Comparison of ENCODE assay signal across 1 cellular context in genomic region chrX:82742351-82742750, GRCh38.
TF ChIP-seq lines count a peak whose summit lies in the region.

No MANE protein-coding gene starts in this region.

TF ChIP-seq in GM23338, 12 proteins besides CTCF, POLR2A, EP300 and RAD21 (continued from another document):
- TF ChIP-seq, protein P1, sequence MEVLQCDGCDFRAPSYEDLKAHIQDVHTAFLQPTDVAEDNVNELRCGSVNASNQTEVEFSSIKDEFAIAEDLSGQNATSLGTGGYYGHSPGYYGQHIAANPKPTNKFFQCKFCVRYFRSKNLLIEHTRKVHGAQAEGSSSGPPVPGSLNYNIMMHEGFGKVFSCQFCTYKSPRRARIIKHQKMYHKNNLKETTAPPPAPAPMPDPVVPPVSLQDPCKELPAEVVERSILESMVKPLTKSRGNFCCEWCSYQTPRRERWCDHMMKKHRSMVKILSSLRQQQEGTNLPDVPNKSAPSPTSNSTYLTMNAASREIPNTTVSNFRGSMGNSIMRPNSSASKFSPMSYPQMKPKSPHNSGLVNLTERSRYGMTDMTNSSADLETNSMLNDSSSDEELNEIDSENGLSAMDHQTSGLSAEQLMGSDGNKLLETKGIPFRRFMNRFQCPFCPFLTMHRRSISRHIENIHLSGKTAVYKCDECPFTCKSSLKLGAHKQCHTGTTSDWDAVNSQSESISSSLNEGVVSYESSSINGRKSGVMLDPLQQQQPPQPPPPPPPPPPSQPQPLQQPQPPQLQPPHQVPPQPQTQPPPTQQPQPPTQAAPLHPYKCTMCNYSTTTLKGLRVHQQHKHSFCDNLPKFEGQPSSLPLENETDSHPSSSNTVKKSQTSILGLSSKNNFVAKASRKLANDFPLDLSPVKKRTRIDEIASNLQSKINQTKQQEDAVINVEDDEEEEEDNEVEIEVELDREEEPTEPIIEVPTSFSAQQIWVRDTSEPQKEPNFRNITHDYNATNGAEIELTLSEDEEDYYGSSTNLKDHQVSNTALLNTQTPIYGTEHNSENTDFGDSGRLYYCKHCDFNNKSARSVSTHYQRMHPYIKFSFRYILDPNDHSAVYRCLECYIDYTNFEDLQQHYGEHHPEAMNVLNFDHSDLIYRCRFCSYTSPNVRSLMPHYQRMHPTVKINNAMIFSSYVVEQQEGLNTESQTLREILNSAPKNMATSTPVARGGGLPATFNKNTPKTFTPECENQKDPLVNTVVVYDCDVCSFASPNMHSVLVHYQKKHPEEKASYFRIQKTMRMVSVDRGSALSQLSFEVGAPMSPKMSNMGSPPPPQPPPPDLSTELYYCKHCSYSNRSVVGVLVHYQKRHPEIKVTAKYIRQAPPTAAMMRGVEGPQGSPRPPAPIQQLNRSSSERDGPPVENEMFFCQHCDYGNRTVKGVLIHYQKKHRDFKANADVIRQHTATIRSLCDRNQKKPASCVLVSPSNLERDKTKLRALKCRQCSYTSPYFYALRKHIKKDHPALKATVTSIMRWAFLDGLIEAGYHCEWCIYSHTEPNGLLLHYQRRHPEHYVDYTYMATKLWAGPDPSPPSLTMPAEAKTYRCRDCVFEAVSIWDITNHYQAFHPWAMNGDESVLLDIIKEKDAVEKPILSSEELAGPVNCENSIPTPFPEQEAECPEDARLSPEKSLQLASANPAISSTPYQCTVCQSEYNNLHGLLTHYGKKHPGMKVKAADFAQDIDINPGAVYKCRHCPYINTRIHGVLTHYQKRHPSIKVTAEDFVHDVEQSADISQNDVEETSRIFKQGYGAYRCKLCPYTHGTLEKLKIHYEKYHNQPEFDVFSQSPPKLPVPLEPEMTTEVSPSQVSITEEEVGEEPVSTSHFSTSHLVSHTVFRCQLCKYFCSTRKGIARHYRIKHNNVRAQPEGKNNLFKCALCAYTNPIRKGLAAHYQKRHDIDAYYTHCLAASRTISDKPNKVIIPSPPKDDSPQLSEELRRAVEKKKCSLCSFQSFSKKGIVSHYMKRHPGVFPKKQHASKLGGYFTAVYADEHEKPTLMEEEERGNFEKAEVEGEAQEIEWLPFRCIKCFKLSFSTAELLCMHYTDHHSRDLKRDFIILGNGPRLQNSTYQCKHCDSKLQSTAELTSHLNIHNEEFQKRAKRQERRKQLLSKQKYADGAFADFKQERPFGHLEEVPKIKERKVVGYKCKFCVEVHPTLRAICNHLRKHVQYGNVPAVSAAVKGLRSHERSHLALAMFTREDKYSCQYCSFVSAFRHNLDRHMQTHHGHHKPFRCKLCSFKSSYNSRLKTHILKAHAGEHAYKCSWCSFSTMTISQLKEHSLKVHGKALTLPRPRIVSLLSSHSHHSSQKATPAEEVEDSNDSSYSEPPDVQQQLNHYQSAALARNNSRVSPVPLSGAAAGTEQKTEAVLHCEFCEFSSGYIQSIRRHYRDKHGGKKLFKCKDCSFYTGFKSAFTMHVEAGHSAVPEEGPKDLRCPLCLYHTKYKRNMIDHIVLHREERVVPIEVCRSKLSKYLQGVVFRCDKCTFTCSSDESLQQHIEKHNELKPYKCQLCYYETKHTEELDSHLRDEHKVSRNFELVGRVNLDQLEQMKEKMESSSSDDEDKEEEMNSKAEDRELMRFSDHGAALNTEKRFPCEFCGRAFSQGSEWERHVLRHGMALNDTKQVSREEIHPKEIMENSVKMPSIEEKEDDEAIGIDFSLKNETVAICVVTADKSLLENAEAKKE (CRISPR knock-in tag; IDR thresholded peaks at IDR 0.05): no peak
- TF ChIP-seq JUNB (IDR thresholded peaks at IDR 0.05; ENCODE audit: unreplicated experiment): no peak
- no peak for TF ChIP-seq CREB1 (CRISPR knock-in tag; IDR thresholded peaks at IDR 0.05; ENCODE audit: low read depth)
- TF ChIP-seq STAT1 (IDR thresholded peaks at IDR 0.05; ENCODE audit: unreplicated experiment): no peak
- no peak for TF ChIP-seq EZH2 (IDR thresholded peaks at IDR 0.05; ENCODE audit: low read depth, unreplicated experiment)
- TF ChIP-seq ZNF331 (CRISPR knock-in tag; IDR thresholded peaks at IDR 0.05; ENCODE audit: low read depth): no peak
- no peak for TF ChIP-seq POLR2AphosphoS5 (IDR thresholded peaks at IDR 0.05; ENCODE audit: low read depth)
- TF ChIP-seq EZH2phosphoT487 (IDR thresholded peaks at IDR 0.05; ENCODE audit: unreplicated experiment): no peak
- TF ChIP-seq REST (IDR thresholded peaks at IDR 0.05; ENCODE audit: unreplicated experiment): no peak
